Comparison of ENCODE assay signal across 2 cellular contexts in genomic region chr1:27915082-27915575, GRCh38.
TF ChIP-seq lines count a peak whose summit lies in the region.

No MANE protein-coding gene starts in this region.

TF ChIP-seq in HepG2, 621 proteins besides CTCF, POLR2A, EP300 and RAD21:
- TF ChIP-seq ZNF619 (CRISPR knock-in tag; IDR thresholded peaks at IDR 0.05) (no peak), ZNF589 (CRISPR knock-in tag; conservative IDR thresholded peaks at IDR 0.05) (no peak; the same call in 1 of the 2 replicates), ZNF264 (CRISPR knock-in tag; IDR thresholded peaks at IDR 0.05) (no peak), KAT2B (IDR thresholded peaks at IDR 0.05; ENCODE audit: borderline replicate concordance, low read depth, low read length) (no peak), HNRNPUL1 (IDR thresholded peaks at IDR 0.05; ENCODE audit: low read depth, low read length) (no peak), ZNF205 (CRISPR knock-in tag; IDR thresholded peaks at IDR 0.05) (0 out of 2 replicates have a peak, but pooled peaks have one; percentile 2), HOXA9 (CRISPR knock-in tag; IDR thresholded peaks at IDR 0.05; ENCODE audit: borderline replicate concordance) (peak; percentile 78; the same call in 1 of the 2 replicates), PRMT3 (CRISPR knock-in tag; IDR thresholded peaks at IDR 0.05; ENCODE audit: borderline replicate concordance, low read depth) (0 out of 2 replicates have a peak, but pooled peaks have one; percentile 33), MEIS2 (CRISPR knock-in tag; IDR thresholded peaks at IDR 0.05) (no peak), CHCHD3 (CRISPR knock-in tag; IDR thresholded peaks at IDR 0.05) (no peak), TARDBP (CRISPR knock-in tag; IDR thresholded peaks at IDR 0.05) (no peak), ZNF720 (CRISPR knock-in tag; IDR thresholded peaks at IDR 0.05) (no peak), LRRFIP1 (CRISPR knock-in tag; conservative IDR thresholded peaks at IDR 0.05) (no peak), NCOA1 (CRISPR knock-in tag; IDR thresholded peaks at IDR 0.05) (no peak), ZNF883 (CRISPR knock-in tag; IDR thresholded peaks at IDR 0.05; ENCODE audit: not compliant biosample characterization) (no peak), ATF3 (CRISPR knock-in tag; IDR thresholded peaks at IDR 0.05) (no peak), CCDC6 (CRISPR knock-in tag; IDR thresholded peaks at IDR 0.05) (0 out of 2 replicates have a peak, but pooled peaks have one; percentile 16), TCF7 (IDR thresholded peaks at IDR 0.05; ENCODE audit: low read depth) (no peak), ZNF709 (CRISPR knock-in tag; IDR thresholded peaks at IDR 0.05) (no peak), NPAS2 (CRISPR knock-in tag; IDR thresholded peaks at IDR 0.05; ENCODE audit: borderline replicate concordance) (no peak)

TF ChIP-seq in K562, 482 proteins besides CTCF, POLR2A, EP300 and RAD21 (continues in another document):
- TF ChIP-seq AFF1 (IDR thresholded peaks at IDR 0.05; ENCODE audit: low read depth in 1 of 2, partially characterized antibody in 2 of 2), result no peak
- no peak for TF ChIP-seq ZNF717 (CRISPR knock-in tag; IDR thresholded peaks at IDR 0.05)
- no peak for TF ChIP-seq KAT8 (IDR thresholded peaks at IDR 0.05; ENCODE audit: low read depth)
- no peak for TF ChIP-seq TCFL5 (CRISPR knock-in tag; conservative IDR thresholded peaks at IDR 0.05)
- no peak for TF ChIP-seq KLF16 (IDR thresholded peaks at IDR 0.05)
- no peak; the same call in 1 of the 2 replicates for TF ChIP-seq ZNF232 (CRISPR knock-in tag; IDR thresholded peaks at IDR 0.05)
- TF ChIP-seq NR3C1 (CRISPR knock-in tag; IDR thresholded peaks at IDR 0.05), result no peak
- no peak for TF ChIP-seq ZNF318 (IDR thresholded peaks at IDR 0.05; ENCODE audit: borderline replicate concordance in 1 of 2, low read depth in 1 of 2)
- no peak for TF ChIP-seq TFE3 (CRISPR knock-in tag; IDR thresholded peaks at IDR 0.05)
- TF ChIP-seq SOX6 (IDR thresholded peaks at IDR 0.05), result peak; percentile 3; the same call in 1 of the 2 replicates
- TF ChIP-seq JUNB (CRISPR knock-in tag; conservative IDR thresholded peaks at IDR 0.05), result no peak
- TF ChIP-seq ID3 (CRISPR knock-in tag; IDR thresholded peaks at IDR 0.05), result no peak
- TF ChIP-seq ID3 (tag; IDR thresholded peaks at IDR 0.05), result peak; percentile 54; the same call in 1 of the 2 replicates
- no peak for TF ChIP-seq ZNF444 (CRISPR knock-in tag; IDR thresholded peaks at IDR 0.05)
- TF ChIP-seq EHMT2 (IDR thresholded peaks at IDR 0.05), result no peak
- TF ChIP-seq REST (CRISPR knock-in tag; IDR thresholded peaks at IDR 0.05; ENCODE audit: low read depth), result no peak
- TF ChIP-seq YBX1 (IDR thresholded peaks at IDR 0.05), result no peak
- no peak for TF ChIP-seq SP1 (CRISPR knock-in tag; IDR thresholded peaks at IDR 0.05)
- no peak for TF ChIP-seq NUFIP1 (IDR thresholded peaks at IDR 0.05; ENCODE audit: partially characterized antibody)
- TF ChIP-seq ATF2 (CRISPR knock-in tag; IDR thresholded peaks at IDR 0.05), result no peak
- TF ChIP-seq NKRF (IDR thresholded peaks at IDR 0.05; ENCODE audit: borderline replicate concordance), result no peak
- no peak for TF ChIP-seq ZFPM2 (CRISPR knock-in tag; IDR thresholded peaks at IDR 0.05)
- TF ChIP-seq TSC22D4 (tag; IDR thresholded peaks at IDR 0.05), result no peak
- no peak for TF ChIP-seq KDM5B (IDR thresholded peaks at IDR 0.05; ENCODE audit: insufficient replicate concordance, low read depth, low read length)
- no peak for TF ChIP-seq ERF (CRISPR knock-in tag; IDR thresholded peaks at IDR 0.05)
- TF ChIP-seq ZNF589 (CRISPR knock-in tag; IDR thresholded peaks at IDR 0.05; ENCODE audit: low read depth), result peak; percentile 72; the same call in 1 of the 2 replicates
- peak; percentile 30 to 40; a peak in 2 of 4 replicates for TF ChIP-seq KDM1A (IDR thresholded peaks at IDR 0.05)
